Comparison of ENCODE assay signal across 13 cellular contexts in the genomic region with DNA sequence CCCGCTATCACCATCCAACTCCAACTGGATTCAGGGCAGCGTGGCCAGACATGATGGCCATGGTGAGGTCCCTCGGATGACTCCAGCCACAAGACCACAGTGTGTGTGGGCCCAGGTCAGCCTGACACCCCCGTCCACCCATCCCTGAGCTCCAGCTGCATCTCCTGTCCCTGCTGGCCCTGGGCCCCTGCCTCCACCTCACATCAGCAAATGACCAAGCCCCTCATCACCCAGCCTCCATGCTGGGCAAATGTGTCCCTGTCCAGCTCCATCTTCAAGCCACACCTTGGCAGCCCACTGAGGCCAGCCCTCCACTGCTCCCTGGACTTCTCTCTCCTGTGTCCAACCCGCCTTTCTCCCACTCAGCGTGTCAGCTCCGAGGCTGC. TPM values are rescaled to one million over a fixed set of nuclear protein-coding genes. Genes with fewer than 3 reads are reported as not detected.
DNase-seq lines count a peak whose midpoint lies in the region; ATAC-seq, FAIRE-seq and TF ChIP-seq lines count a peak whose summit lies in the region.
"Had no signal": no experiment of that assay in that cellular context is flagged by ENCODE, and none has a peak within 500 bp of the region (broad histone marks: within the 10 kb centered on the region; RNA-seq: fewer than 3 reads in every experiment).

No MANE protein-coding gene starts in this region.

- no peaks in the 10 kb centered on the region for H3K9me3 ChIP-seq in CD4-positive, CD25-positive, alpha-beta regulatory T cell (ENCODE audit: control insufficient read depth in 2 of 2, low read length in 2 of 2)
- no peaks in the 10 kb centered on the region for H3K9me3 ChIP-seq in colonic mucosa
- H3K9me3 ChIP-seq: Caco-2 had no signal

- H3K36me3 ChIP-seq in CD4-positive, CD25-positive, alpha-beta regulatory T cell (ENCODE audit: control insufficient read depth, insufficient read depth, low read length), result peaks cover 2% of the 10 kb centered on the region
- H3K36me3 ChIP-seq in colonic mucosa, result no peaks in the 10 kb centered on the region

- H3K27me3 ChIP-seq in CD4-positive, CD25-positive, alpha-beta regulatory T cell (ENCODE audit: control insufficient read depth, insufficient read depth, low read length), result no peaks in the 10 kb centered on the region
- H3K27me3 ChIP-seq in colonic mucosa, result no peaks in the 10 kb centered on the region

- H3K27me3 Mint-ChIP-seq in CD4-positive, CD25-positive, alpha-beta regulatory T cell, result peaks cover 4% of the 10 kb centered on the region
- no peaks in the 10 kb centered on the region for H3K27me3 Mint-ChIP-seq in neural crest cell (ENCODE audit: low read depth)

- FAIRE-seq in GM12891 (lab: Jason Lieb, UNC), result peak; percentile 23

- intact Hi-C loops in colonic mucosa (cut with DNase I), result no loop called here

- no peak overlapping the region for H3K9ac ChIP-seq in colonic mucosa (ENCODE audit: low read depth in 2 of 2, low read length in 2 of 2)

- peak overlapping the region; percentile 93 to 100 (median 97) for H3K4me3 Mint-ChIP-seq in CD4-positive, CD25-positive, alpha-beta regulatory T cell
- H3K4me3 Mint-ChIP-seq in neural crest cell, result no peak overlapping the region
- H3K4me3 Mint-ChIP-seq: brain had no signal

- H3K4me3 ChIP-seq in CD4-positive, CD25-positive, alpha-beta regulatory T cell (ENCODE audit: low read depth, low read length), result peak overlapping the region; percentile 72
- H3K4me3 ChIP-seq in colonic mucosa, result peak overlapping the region; percentile 15

- H3K9me3 Mint-ChIP-seq in CD4-positive, CD25-positive, alpha-beta regulatory T cell, result no peaks in the 10 kb centered on the region
- H3K9me3 Mint-ChIP-seq in neural crest cell, result no peaks in the 10 kb centered on the region

- peak; percentile 60 for TF ChIP-seq POLR2A in GM12891 (IDR thresholded peaks at IDR 0.05; ENCODE audit: low read depth, low read length)

- no peak for ATAC-seq in CD4-positive, CD25-positive, alpha-beta regulatory T cell (ENCODE audit: low read depth in 2 of 2)
- no peak for ATAC-seq in GM21825 (IDR thresholded peaks at IDR 0.05; ENCODE audit: unreplicated experiment)
- no peak for ATAC-seq in HG02885 (IDR thresholded peaks at IDR 0.05; ENCODE audit: poor library complexity, unreplicated experiment)

- H3K4me1 ChIP-seq in CD4-positive, CD25-positive, alpha-beta regulatory T cell (ENCODE audit: control insufficient read depth, insufficient read depth, low read length, poor library complexity, severe bottlenecking), result peaks cover 82% of the 10 kb centered on the region
- H3K4me1 ChIP-seq in colonic mucosa, result no peaks in the 10 kb centered on the region

- TF ChIP-seq CTCF in colonic mucosa (IDR thresholded peaks at IDR 0.05) (no peak), neural crest cell (conservative IDR thresholded peaks at IDR 0.05) (no peak)

- H3K36me3 Mint-ChIP-seq in CD4-positive, CD25-positive, alpha-beta regulatory T cell, result peaks cover 3% of the 10 kb centered on the region
- H3K36me3 Mint-ChIP-seq in neural crest cell (ENCODE audit: low read depth), result no peaks in the 10 kb centered on the region
- H3K36me3 Mint-ChIP-seq: brain had no signal

- no peak for DNase-seq in CD4-positive, CD25-positive, alpha-beta regulatory T cell
- DNase-seq in GM12891 (ENCODE audit: insufficient read length, low spot score), result no peak
- no peak for DNase-seq in colonic mucosa
- no peak for DNase-seq in neural crest cell (ENCODE audit: low read depth, low spot score)
- DNase-seq in cerebellar cortex (ENCODE audit: low spot score), result no peak
- no peak for DNase-seq in NCI-H2107 (lab: John Stamatoyannopoulos, UW)
- DNase-seq: IMR-90, NCI-H1436 treated with DMSO at 0.1 percent for 48 hours, NCI-H82 had no signal

- H3K4me1 Mint-ChIP-seq in CD4-positive, CD25-positive, alpha-beta regulatory T cell, result peaks cover 13 to 84% (median 41%) of the 10 kb centered on the region in 4 donors
- peaks cover 3% of the 10 kb centered on the region for H3K4me1 Mint-ChIP-seq in neural crest cell

- H3K27ac ChIP-seq in CD4-positive, CD25-positive, alpha-beta regulatory T cell (ENCODE audit: insufficient read depth, low read length, poor library complexity, severe bottlenecking), result peak overlapping the region; percentile 98
- peak overlapping the region; percentile 43 for H3K27ac ChIP-seq in colonic mucosa

- H3K27ac Mint-ChIP-seq in CD4-positive, CD25-positive, alpha-beta regulatory T cell, result peak overlapping the region; percentile 96 to 99 (median 98)
- H3K27ac Mint-ChIP-seq in neural crest cell (ENCODE audit: unreplicated experiment), result peak overlapping the region; percentile 87

TF ChIP-seq in GM12891, 5 proteins besides CTCF, POLR2A, EP300 and RAD21:
- TF ChIP-seq PAX5 (IDR thresholded peaks at IDR 0.05; ENCODE audit: insufficient read depth, low read length, severe bottlenecking) (no peak), POU2F2 (IDR thresholded peaks at IDR 0.05; ENCODE audit: low read depth, low read length) (no peak), POLR2AphosphoS5 (IDR thresholded peaks at IDR 0.05; ENCODE audit: low read depth, low read length) (peak; percentile 65)

RNA-seq across cellular contexts. Expression of gene GPR132, which starts 3.2 kb away (rescaled TPM):
- 94.5 TPM for total RNA-seq in CD4-positive, CD25-positive, alpha-beta regulatory T cell
- 10 to 100 TPM in 3 of 4 donors, 1 to 10 TPM in 1; 8.8 to 17.5 (median 14.6) TPM for polyA plus RNA-seq in CD4-positive, CD25-positive, alpha-beta regulatory T cell
- polyA plus RNA-seq in GM12891 (2012; ENCODE audit: low read depth, missing spikeins), result 18.8 TPM
- total RNA-seq in colonic mucosa, result 1 to 10 TPM; 1.0 TPM
- not detected in 2 replicates for total RNA-seq in neural crest cell
- total RNA-seq: Caco-2 had no signal

RNA-seq across cellular contexts. Expression of gene CDCA4, which starts 41.2 kb away (rescaled TPM):
- 16.5 TPM for total RNA-seq in CD4-positive, CD25-positive, alpha-beta regulatory T cell
- polyA plus RNA-seq in CD4-positive, CD25-positive, alpha-beta regulatory T cell, result 10 to 100 TPM; 12.8 to 16.7 (median 14.9) TPM
- polyA plus RNA-seq in GM12891 (2012; ENCODE audit: low read depth, missing spikeins), result 35.1 TPM
- total RNA-seq in colonic mucosa (10 to 100 TPM in 1 of 2 donors, 1 to 10 TPM in 1; 8.3 to 16.3 TPM), neural crest cell (55.0 and 58.2 TPM in 2 replicates)

Comparison
In these comparisons a context has a peak if more than half of its experiments do, and no peak if none do; other contexts are left out.
1. RNA of gene GPR132, which starts 3.2 kb away (total RNA-seq): 94.5 TPM in CD4-positive, CD25-positive, alpha-beta regulatory T cell (single experiment); 1.0 TPM in colonic mucosa and not detected in neural crest cell; every median in the first group is over 10 times any median in the second.